23 cellular contexts compared by ENCODE assay signal in the genomic region with DNA sequence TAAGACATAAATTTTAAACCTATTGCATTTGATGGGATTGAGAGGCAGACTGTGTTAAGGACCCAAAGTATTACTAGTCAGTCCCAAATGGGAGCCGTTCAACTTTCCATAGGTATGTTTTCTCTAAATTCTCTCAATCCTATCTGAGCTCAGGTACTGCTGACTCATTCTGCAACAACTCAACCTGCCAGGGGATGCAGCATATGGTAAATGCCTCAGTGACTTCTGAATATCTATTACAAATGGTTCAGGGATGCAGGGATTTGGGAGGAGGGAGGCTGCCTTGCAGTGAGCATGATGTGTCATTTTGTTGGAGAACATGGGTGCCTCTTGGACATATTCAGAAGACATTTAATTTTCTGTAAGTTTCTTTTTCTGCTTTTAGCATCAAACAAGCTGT.
"Had no signal": no experiment of that assay in that cellular context is flagged by ENCODE, and none has a peak within 500 bp of the region (broad histone marks: within the 10 kb centered on the region; RNA-seq: fewer than 3 reads in every experiment).

No MANE protein-coding gene starts in this region.

- H3K27me3 ChIP-seq: esophagus squamous epithelium, gastroesophageal sphincter, ovary, right atrium auricular region, spleen had no signal

- H3K9me3 Mint-ChIP-seq: activated T-cell treated with anti-CD3 and anti-CD28 coated beads, Interleukin-2, amount 50 U/mL, for 24 hours; activated T-helper 17 cell treated with anti-CD3 and anti-CD28 coated beads, Interleukin-2, amount 50 U/mL, for 72 hours; effector memory CD8-positive, alpha-beta T cell; natural killer cell; type B pancreatic cell had no signal

- H3K36me3 ChIP-seq: esophagus squamous epithelium, gastroesophageal sphincter, left ventricle myocardium inferior, ovary, right atrium auricular region, thoracic aorta had no signal

- H3K4me3 ChIP-seq: esophagus squamous epithelium, gastroesophageal sphincter, left ventricle myocardium inferior, ovary, psoas muscle, right atrium auricular region, spleen, thoracic aorta had no signal

- H3K36me3 Mint-ChIP-seq: natural killer cell had no signal

- H3K4me1 Mint-ChIP-seq: activated T-helper 17 cell treated with anti-CD3 and anti-CD28 coated beads, Interleukin-2, amount 50 U/mL, for 72 hours; natural killer cell had no signal

- H3K27ac ChIP-seq: esophagus squamous epithelium, gastroesophageal sphincter, left ventricle myocardium inferior, ovary, right atrium auricular region, spleen, thoracic aorta had no signal

- DNase-seq: activated T-cell treated with anti-CD3 and anti-CD28 coated beads, Interleukin-2, amount 50 U/mL, for 24 hours; aorta; caudate nucleus; effector memory CD8-positive, alpha-beta T cell; esophagus squamous epithelium; head of caudate nucleus; hypothalamus; left ventricle myocardium inferior; midbrain; natural killer cell; ovary; psoas muscle; spleen; stimulated activated CD4-positive, alpha-beta T cell treated with anti-CD3 and anti-CD28 coated beads, Interleukin-4, amount 100 ng/mL, for 24 hours; stimulated activated naive CD4-positive, alpha-beta T cell treated with Interleukin-2 at 50 U/mL for 16 hours; T-helper 9 cell had no signal

- H3K27me3 Mint-ChIP-seq: activated T-helper 17 cell treated with anti-CD3 and anti-CD28 coated beads, Interleukin-2, amount 50 U/mL, for 72 hours; brain; effector memory CD8-positive, alpha-beta T cell; type B pancreatic cell had no signal

- H3K4me1 ChIP-seq: esophagus squamous epithelium, gastroesophageal sphincter, left ventricle myocardium inferior, right atrium auricular region, spleen had no signal

- ATAC-seq: activated naive CD4-positive, alpha-beta T cell treated with anti-CD3 and anti-CD28 coated beads, Interleukin-2, amount 50 U/mL, for 72 hours; activated T-helper 17 cell treated with anti-CD3 and anti-CD28 coated beads, Interleukin-2, amount 50 U/mL, for 72 hours; effector memory CD8-positive, alpha-beta T cell; gastroesophageal sphincter; natural killer cell had no signal

- H3K4me3 Mint-ChIP-seq: activated T-cell treated with anti-CD3 and anti-CD28 coated beads, Interleukin-2, amount 50 U/mL, for 24 hours; activated T-helper 17 cell treated with anti-CD3 and anti-CD28 coated beads, Interleukin-2, amount 50 U/mL, for 72 hours; brain; effector memory CD8-positive, alpha-beta T cell; natural killer cell; type B pancreatic cell had no signal

- H3K27ac Mint-ChIP-seq: activated naive CD4-positive, alpha-beta T cell treated with anti-CD3 and anti-CD28 coated beads, Interleukin-2, amount 50 U/mL, for 72 hours; activated T-cell treated with anti-CD3 and anti-CD28 coated beads, Interleukin-2, amount 50 U/mL, for 24 hours; activated T-helper 17 cell treated with anti-CD3 and anti-CD28 coated beads, Interleukin-2, amount 50 U/mL, for 72 hours; effector memory CD8-positive, alpha-beta T cell; natural killer cell; type B pancreatic cell had no signal

- H3K9me3 ChIP-seq: esophagus squamous epithelium, gastroesophageal sphincter, left ventricle myocardium inferior, ovary, psoas muscle, right atrium auricular region, spleen, thoracic aorta had no signal
